In genomic region chr2:233438573-233439147, GRCh38 we compare ENCODE assay signal across 22 cellular contexts.
"Had no signal": no experiment of that assay in that cellular context is flagged by ENCODE, and none has a peak within 500 bp of the region (broad histone marks: within the 10 kb centered on the region; RNA-seq: fewer than 3 reads in every experiment).

No MANE protein-coding gene starts in this region.

- H3K4me1 ChIP-seq: left lung had no signal

- H3K79me2 ChIP-seq: hepatocyte had no signal

- H3K9me3 ChIP-seq: left lung, upper lobe of left lung had no signal

- H3K4me2 ChIP-seq: hepatocyte had no signal

- H3K27ac ChIP-seq: hepatocyte, left lung, SK-N-MC, upper lobe of left lung, VCaP had no signal

- H3K27ac Mint-ChIP-seq: activated CD4-positive, alpha-beta T cell treated with anti-CD3 and anti-CD28 coated beads, Interleukin-2, amount 10 ng/mL, durations not matched to agents 7 days and 5 days; activated CD8-positive, alpha-beta memory T cell treated with anti-CD3 and anti-CD28 coated beads, Interleukin-2, amount 10 ng/mL, durations not matched to agents 7 days and 5 days; activated CD8-positive, alpha-beta T cell treated with anti-CD3 and anti-CD28 coated beads for 36 hours had no signal

- H3K27me3 Mint-ChIP-seq: activated CD4-positive, alpha-beta T cell treated with anti-CD3 and anti-CD28 coated beads, Interleukin-2, amount 10 ng/mL, durations not matched to agents 7 days and 5 days; activated CD8-positive, alpha-beta memory T cell treated with anti-CD3 and anti-CD28 coated beads, Interleukin-2, amount 10 ng/mL, durations not matched to agents 7 days and 5 days; activated CD8-positive, alpha-beta T cell treated with anti-CD3 and anti-CD28 coated beads for 36 hours; brain had no signal

- H3K4me3 Mint-ChIP-seq: activated CD4-positive, alpha-beta T cell treated with anti-CD3 and anti-CD28 coated beads, Interleukin-2, amount 10 ng/mL, durations not matched to agents 7 days and 5 days; activated CD8-positive, alpha-beta memory T cell treated with anti-CD3 and anti-CD28 coated beads, Interleukin-2, amount 10 ng/mL, durations not matched to agents 7 days and 5 days; activated CD8-positive, alpha-beta T cell treated with anti-CD3 and anti-CD28 coated beads for 36 hours; brain; immature natural killer cell had no signal

- ATAC-seq: activated CD4-positive, CD25-positive, alpha-beta regulatory T cell treated with anti-CD3 and anti-CD28 coated beads, Interleukin-2, amount 50 U/mL, for 24 hours; activated CD8-positive, alpha-beta memory T cell treated with anti-CD3 and anti-CD28 coated beads, Interleukin-2, amount 10 ng/mL, durations not matched to agents 7 days and 5 days; activated CD8-positive, alpha-beta T cell treated with anti-CD3 and anti-CD28 coated beads for 36 hours; esophagus mucosa; left lung; sciatic nerve had no signal

- H2AFZ ChIP-seq: hepatocyte had no signal

- H3K27me3 ChIP-seq: hepatocyte, left lung, upper lobe of left lung had no signal

- H3K9me3 Mint-ChIP-seq: activated CD4-positive, alpha-beta T cell treated with anti-CD3 and anti-CD28 coated beads, Interleukin-2, amount 10 ng/mL, durations not matched to agents 7 days and 5 days; activated CD8-positive, alpha-beta T cell treated with anti-CD3 and anti-CD28 coated beads for 36 hours; brain; immature natural killer cell had no signal

- DNase-seq: activated CD4-positive, alpha-beta T cell treated with anti-CD3 and anti-CD28 coated beads, Interleukin-2, amount 10 ng/mL, durations not matched to agents 7 days and 5 days; activated CD8-positive, alpha-beta memory T cell treated with anti-CD3 and anti-CD28 coated beads, Interleukin-2, amount 10 ng/mL, durations not matched to agents 7 days and 5 days; activated CD8-positive, alpha-beta T cell treated with anti-CD3 and anti-CD28 coated beads for 36 hours; activated naive CD4-positive, alpha-beta T cell; activated T-cell treated with anti-CD3 and anti-CD28 coated beads for 4 hours; dermis blood vessel endothelial cell; effector CD8-positive, alpha-beta T cell; foreskin melanocyte; glutamatergic neuron; immature natural killer cell; left lung; stimulated activated CD4-positive, alpha-beta T cell treated with anti-CD3 and anti-CD28 coated beads, Interleukin-4, amount 100 ng/mL, for 1 hour; stimulated activated naive CD4-positive, alpha-beta T cell treated with Interleukin-2 at 50 U/mL for 16 hours; SW 1271; upper lobe of left lung had no signal

- H3K4me3 ChIP-seq: hepatocyte, left lung, SK-N-MC, upper lobe of left lung had no signal
